ENCODE assay signal across 21 cellular contexts in the genomic region with DNA sequence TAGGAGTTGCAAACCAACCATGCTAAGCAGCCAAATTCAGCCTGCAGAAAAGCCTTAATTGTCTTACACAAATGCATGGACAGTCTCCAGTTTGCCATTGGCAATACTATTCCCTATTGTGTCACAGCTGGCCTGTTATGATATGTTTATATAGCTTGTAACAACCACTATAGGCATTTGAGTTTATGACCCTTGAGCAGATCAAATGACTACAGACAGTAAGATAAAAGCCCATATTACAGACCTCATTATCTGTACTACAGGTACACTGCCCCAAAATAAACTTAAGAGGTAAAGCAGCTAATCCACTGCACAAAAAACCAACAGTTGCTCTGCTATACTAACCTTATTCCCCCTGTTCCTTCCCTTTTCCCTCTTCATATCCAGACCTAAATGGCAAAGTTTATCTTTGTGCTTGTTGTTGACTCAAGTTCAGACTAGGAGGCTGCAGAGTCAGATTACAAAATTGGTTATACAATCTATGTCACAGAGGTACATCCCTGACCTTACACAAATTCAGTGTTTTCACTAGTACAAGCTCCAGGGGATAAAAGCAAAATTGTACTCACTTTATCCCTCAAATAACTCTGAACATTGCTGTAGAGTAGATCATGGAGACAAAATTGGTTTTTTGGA.
"Had no signal": no experiment of that assay in that cellular context is flagged by ENCODE, and none has a peak within 500 bp of the region (broad histone marks: within the 10 kb centered on the region; RNA-seq: fewer than 3 reads in every experiment).

No MANE protein-coding gene starts in this region.

- H3K27ac ChIP-seq: cardiac muscle cell, gastroesophageal sphincter, heart right ventricle, lower lobe of right lung, tibial artery, WERI-Rb-1 had no signal

- H3K27ac Mint-ChIP-seq: activated CD4-positive, alpha-beta memory T cell treated with anti-CD3 and anti-CD28 coated beads for 36 hours; activated naive CD8-positive, alpha-beta T cell treated with anti-CD3 and anti-CD28 coated beads for 36 hours; activated T-helper 17 cell treated with anti-CD3 and anti-CD28 coated beads, Interleukin-2, amount 50 U/mL, for 72 hours; dendritic cell treated with granulocyte-macrophage colony-stimulating factor and Interleukin-4, amounts not matched to agents 40 ng/mL and 50 ng/mL, for 4 days; natural killer cell treated with Interleukin-12 subunit alpha and Interleukin-12 subunit beta and Interleukin-15 and Interleukin-18, amount 100 ng/mL, for 72 hours had no signal

- H3K36me3 ChIP-seq: cardiac muscle cell, gastroesophageal sphincter, heart right ventricle, lower lobe of right lung, tibial artery, WERI-Rb-1 had no signal

- H3K4me3 ChIP-seq: cardiac muscle cell, gastroesophageal sphincter, heart right ventricle, lower lobe of right lung, tibial artery had no signal

- H3K27me3 Mint-ChIP-seq: dendritic cell treated with granulocyte-macrophage colony-stimulating factor and Interleukin-4, amounts not matched to agents 40 ng/mL and 50 ng/mL, for 4 days had no signal

- H3K4me1 Mint-ChIP-seq: activated naive CD8-positive, alpha-beta T cell treated with anti-CD3 and anti-CD28 coated beads for 36 hours; activated T-helper 17 cell treated with anti-CD3 and anti-CD28 coated beads, Interleukin-2, amount 50 U/mL, for 72 hours had no signal

- H3K4me1 ChIP-seq: gastroesophageal sphincter, heart right ventricle, lower lobe of right lung, tibial artery had no signal

- H3K9me3 Mint-ChIP-seq: activated CD4-positive, alpha-beta memory T cell treated with anti-CD3 and anti-CD28 coated beads for 36 hours; activated naive CD8-positive, alpha-beta T cell treated with anti-CD3 and anti-CD28 coated beads for 36 hours; activated T-helper 17 cell treated with anti-CD3 and anti-CD28 coated beads, Interleukin-2, amount 50 U/mL, for 72 hours had no signal

- H3K9me3 ChIP-seq: gastroesophageal sphincter, lower lobe of right lung, tibial artery had no signal

- H3K27me3 ChIP-seq: cardiac muscle cell, gastroesophageal sphincter, tibial artery had no signal

- DNase-seq: activated CD4-positive, alpha-beta memory T cell treated with anti-CD3 and anti-CD28 coated beads for 36 hours; activated naive CD4-positive, alpha-beta T cell; activated naive CD8-positive, alpha-beta T cell treated with anti-CD3 and anti-CD28 coated beads for 36 hours; amygdala; effector CD8-positive, alpha-beta T cell; heart right ventricle; lower lobe of right lung; nucleus accumbens; posterior cingulate gyrus; retina; stimulated activated CD4-positive, alpha-beta T cell treated with anti-CD3 and anti-CD28 coated beads, Interleukin-2, amount 100 ng/mL, for 24 hours; stimulated activated naive CD8-positive, alpha-beta T cell treated with anti-CD3 and anti-CD28 coated beads, Interleukin-15, Interleukin-2, amounts not matched to agents 100 U/mL and 50 U/mL, for 24 hours; substantia nigra; T-helper 2 cell; tibial artery; WERI-Rb-1 had no signal

- H3K4me3 Mint-ChIP-seq: activated CD4-positive, alpha-beta memory T cell treated with anti-CD3 and anti-CD28 coated beads for 36 hours; activated naive CD8-positive, alpha-beta T cell treated with anti-CD3 and anti-CD28 coated beads for 36 hours; activated T-helper 17 cell treated with anti-CD3 and anti-CD28 coated beads, Interleukin-2, amount 50 U/mL, for 72 hours; dendritic cell treated with granulocyte-macrophage colony-stimulating factor and Interleukin-4, amounts not matched to agents 40 ng/mL and 50 ng/mL, for 4 days; natural killer cell treated with Interleukin-12 subunit alpha and Interleukin-12 subunit beta and Interleukin-15 and Interleukin-18, amount 100 ng/mL, for 72 hours had no signal

- H3K36me3 Mint-ChIP-seq: activated CD4-positive, alpha-beta memory T cell treated with anti-CD3 and anti-CD28 coated beads for 36 hours; activated naive CD8-positive, alpha-beta T cell treated with anti-CD3 and anti-CD28 coated beads for 36 hours; natural killer cell treated with Interleukin-12 subunit alpha and Interleukin-12 subunit beta and Interleukin-15 and Interleukin-18, amount 100 ng/mL, for 72 hours had no signal
